11 cellular contexts compared by ENCODE assay signal in genomic region chr15:70248116-70249025, GRCh38.
DNase-seq lines count a peak whose midpoint lies in the region; ATAC-seq, FAIRE-seq and TF ChIP-seq lines count a peak whose summit lies in the region.
"Had no signal": no experiment of that assay in that cellular context is flagged by ENCODE, and none has a peak within 500 bp of the region (broad histone marks: within the 10 kb centered on the region; RNA-seq: fewer than 3 reads in every experiment).

No MANE protein-coding gene starts in this region.

- intact Hi-C loops in posterior vena cava (cut with DNase I): no loop called here

- peaks cover 44% of the 10 kb centered on the region for H3K4me1 ChIP-seq in MM.1S (ENCODE audit: low read length)
- peaks cover 0 to 37% (median 9%) of the 10 kb centered on the region in 4 donors for H3K4me1 ChIP-seq in tibial nerve
- H3K4me1 ChIP-seq in right atrium auricular region: no peaks in the 10 kb centered on the region

- no peak for TF ChIP-seq POLR2A in tibial nerve (IDR thresholded peaks at IDR 0.05)

- H3K27me3 ChIP-seq in MM.1S (replicated peaks; ENCODE audit: insufficient read depth, low read length): no peaks in the 10 kb centered on the region
- no peaks in the 10 kb centered on the region for H3K27me3 ChIP-seq in tibial nerve
- no peaks in the 10 kb centered on the region for H3K27me3 ChIP-seq in right atrium auricular region

- H3K27ac ChIP-seq in MM.1S (ENCODE audit: low read length) (no peak overlapping the region), tibial nerve (no peak overlapping the region), right atrium auricular region (no peak overlapping the region)

- no peak for TF ChIP-seq EP300 in tibial nerve (IDR thresholded peaks at IDR 0.05)

- peaks cover 27% of the 10 kb centered on the region for H3K4me1 Mint-ChIP-seq in WTC11

- peak; percentile 88 for ATAC-seq in WTC11

- no peak overlapping the region for H3K4me3 ChIP-seq in MM.1S (ENCODE audit: low read length)
- H3K4me3 ChIP-seq in tibial nerve: no peak overlapping the region
- H3K4me3 ChIP-seq in right atrium auricular region: no peak overlapping the region

- no peaks in the 10 kb centered on the region for H3K27me3 Mint-ChIP-seq in WTC11 (ENCODE audit: low read depth)

- H3K36me3 ChIP-seq in MM.1S (replicated peaks; ENCODE audit: insufficient read depth, low read length) (no peaks in the 10 kb centered on the region), tibial nerve (no peaks in the 10 kb centered on the region), right atrium auricular region (no peaks in the 10 kb centered on the region)

- H3K4me2 ChIP-seq in MM.1S (ENCODE audit: low read depth, low read length): no peak overlapping the region

- 79 to 81% methylated on average over 10 to 12 of the region's 12 CpGs for WGBS in tibial nerve, 2 donors

- no peaks in the 10 kb centered on the region for H4K20me1 ChIP-seq in MM.1S (ENCODE audit: insufficient read depth, low read length)

- H3K9me2 ChIP-seq in MM.1S (replicated peaks; ENCODE audit: insufficient read depth, low read length): no peaks in the 10 kb centered on the region

- H3K9me3 Mint-ChIP-seq in WTC11: no peaks in the 10 kb centered on the region
- H3K9me3 Mint-ChIP-seq: activated naive CD4-positive, alpha-beta T cell treated with anti-CD3 and anti-CD28 coated beads, Interleukin-2, amount 50 U/mL, for 72 hours had no signal

- POLR2A ChIA-PET in WTC11 (lab: Charles Lee): interaction anchor here (1.0 kb wide), 1 partner anchor 16 kb away, joined by 4 read pairs; no protein-coding TSS in a partner anchor

- no peak overlapping the region for H3K4me3 Mint-ChIP-seq in WTC11

- no peaks in the 10 kb centered on the region for H3K36me3 Mint-ChIP-seq in WTC11
- H3K36me3 Mint-ChIP-seq: activated naive CD4-positive, alpha-beta T cell treated with anti-CD3 and anti-CD28 coated beads, Interleukin-2, amount 50 U/mL, for 72 hours had no signal

- H3K9me3 ChIP-seq in MM.1S (replicated peaks; ENCODE audit: insufficient read depth, low read length) (no peaks in the 10 kb centered on the region), tibial nerve (no peaks in the 10 kb centered on the region), right atrium auricular region (no peaks in the 10 kb centered on the region)

- CTCF ChIA-PET in WTC11 (lab: Charles Lee): interaction anchor here (0.9 kb wide), 1 partner anchor 200 kb away, joined by 3 read pairs; no protein-coding TSS in a partner anchor

- H3K79me2 ChIP-seq in MM.1S (ENCODE audit: low read length): no peaks in the 10 kb centered on the region

- no peak overlapping the region for H3K9ac ChIP-seq in MM.1S (ENCODE audit: low read length)

- FAIRE-seq in frontal cortex (lab: Jason Lieb, UNC): no peak

- TF ChIP-seq CTCF in MM.1S (IDR thresholded peaks at IDR 0.05; ENCODE audit: low read length): no peak
- TF ChIP-seq CTCF in WTC11 (IDR thresholded peaks at IDR 0.05): no peak
- no peak for TF ChIP-seq CTCF in tibial nerve (IDR thresholded peaks at IDR 0.05)
- no peak for TF ChIP-seq CTCF in right atrium auricular region (IDR thresholded peaks at IDR 0.05)

- H3K27ac Mint-ChIP-seq in WTC11: peak overlapping the region; percentile 8; the same call in 1 of the 2 replicates

- no peaks in the 10 kb centered on the region for H3F3A ChIP-seq in MM.1S (ENCODE audit: insufficient read depth, low read length)

- peak; percentile 59 for DNase-seq in NCI-H2171 treated with DMSO at 0.1 percent for 48 hours (lab: John Stamatoyannopoulos, UW)
- DNase-seq in NCI-H2171 (lab: John Stamatoyannopoulos, UW): no peak
- DNase-seq in MM.1S: peak; percentile 23
- DNase-seq in WTC11 (ENCODE audit: low spot score): peak; percentile 60
- DNase-seq in posterior vena cava (ENCODE audit: low spot score): peak; percentile 40
- no peak for DNase-seq in tibial nerve (ENCODE audit: low spot score in 2 of 2)
- no peak for DNase-seq in frontal cortex (ENCODE audit: low spot score in 2 of 2)
- no peak for DNase-seq in right atrium auricular region (ENCODE audit: low spot score)
- DNase-seq: effector CD4-positive, alpha-beta T cell; stimulated activated CD8-positive, alpha-beta memory T cell treated with anti-CD3 and anti-CD28 coated beads, Interleukin-4, amount 100 ng/mL, for 48 hours had no signal

- H2AFZ ChIP-seq in MM.1S (ENCODE audit: low read length): no peak overlapping the region

TF ChIP-seq in WTC11, 78 proteins besides CTCF, POLR2A, EP300 and RAD21:
- TF ChIP-seq ZNF423 (CRISPR knock-in tag; IDR thresholded peaks at IDR 0.05): no peak
- TF ChIP-seq USF2 (CRISPR knock-in tag; IDR thresholded peaks at IDR 0.05): 0 out of 2 replicates have a peak, but pooled peaks have one; percentile 33
- TF ChIP-seq FOXP1 (CRISPR knock-in tag; IDR thresholded peaks at IDR 0.05; ENCODE audit: borderline replicate concordance): peak; percentile 43; the same call in 1 of the 2 replicates
TF ChIP-seq in WTC11: peak in this region for 2.

Comparison
In these comparisons a context has a peak if more than half of its experiments do, and no peak if none do; other contexts are left out.
1. DNase-seq: peak in NCI-H2171 treated with DMSO at 0.1 percent for 48 hours (single experiment), MM.1S (single experiment), WTC11 (single experiment) and posterior vena cava (single experiment); none in NCI-H2171 (single experiment), tibial nerve (0 of 2), frontal cortex (0 of 2) and right atrium auricular region (single experiment).